Comparison of ENCODE assay signal across 9 cellular contexts in genomic region chr2:60552096-60552850, GRCh38. TPM values are rescaled to one million over a fixed set of nuclear protein-coding genes. Genes with fewer than 3 reads are reported as not detected.
DNase-seq lines count a peak whose midpoint lies in the region; ATAC-seq and TF ChIP-seq lines count a peak whose summit lies in the region.
"Had no signal": no experiment of that assay in that cellular context is flagged by ENCODE, and none has a peak within 500 bp of the region (broad histone marks: within the 10 kb centered on the region; RNA-seq: fewer than 3 reads in every experiment).

No MANE protein-coding gene starts in this region.

- no peaks in the 10 kb centered on the region for H3K9me3 Mint-ChIP-seq in activated T-helper 2 cell treated with anti-CD3 and anti-CD28 coated beads, Interferon-gamma antibody, Interleukin-2, Interleukin-4, amounts not matched to agents 10 μg/mL and 5 μg/mL and 100 μg/mL, durations not matched to agents 14 hours and 24 hours and 36 hours

- TF ChIP-seq POLR2A in suprapubic skin (IDR thresholded peaks at IDR 0.05): no peak

- H3K9ac ChIP-seq in BLaER1: peak overlapping the region; percentile 99

- TF ChIP-seq EP300 in suprapubic skin (IDR thresholded peaks at IDR 0.05): no peak

- ATAC-seq in GM18517 (IDR thresholded peaks at IDR 0.05; ENCODE audit: unreplicated experiment): no peak
- ATAC-seq in activated CD4-positive, CD25-positive, alpha-beta regulatory T cell treated with anti-CD3 and anti-CD28 coated beads, Interleukin-2, amount 50 U/mL, for 24 hours: no peak
- ATAC-seq: K562 had no signal

- peaks cover 70% of the 10 kb centered on the region for H3K27me3 Mint-ChIP-seq in activated T-helper 2 cell treated with anti-CD3 and anti-CD28 coated beads, Interferon-gamma antibody, Interleukin-2, Interleukin-4, amounts not matched to agents 10 μg/mL and 5 μg/mL and 100 μg/mL, durations not matched to agents 14 hours and 24 hours and 36 hours (ENCODE audit: low read depth)

- no peaks in the 10 kb centered on the region for H3K36me3 Mint-ChIP-seq in activated T-helper 2 cell treated with anti-CD3 and anti-CD28 coated beads, Interferon-gamma antibody, Interleukin-2, Interleukin-4, amounts not matched to agents 10 μg/mL and 5 μg/mL and 100 μg/mL, durations not matched to agents 14 hours and 24 hours and 36 hours (ENCODE audit: low read depth)

- H3K4me1 ChIP-seq in BLaER1 (peaks cover 23% of the 10 kb centered on the region), HEK293 (ENCODE audit: control insufficient read depth, insufficient read depth, low read length) (peaks cover 14% of the 10 kb centered on the region), suprapubic skin (peaks cover 82% of the 10 kb centered on the region)

- no peak for DNase-seq in activated T-helper 2 cell treated with anti-CD3 and anti-CD28 coated beads, Interferon-gamma antibody, Interleukin-2, Interleukin-4, amounts not matched to agents 10 μg/mL and 5 μg/mL and 100 μg/mL, durations not matched to agents 14 hours and 24 hours and 36 hours (ENCODE audit: low spot score)
- DNase-seq in islet precursor cell (peak; percentile 72), suprapubic skin (ENCODE audit: low spot score in 2 of 2) (no peak), HT-29 (ENCODE audit: low spot score) (no peak)

- peak overlapping the region; percentile 21 for H3K4me3 Mint-ChIP-seq in activated T-helper 2 cell treated with anti-CD3 and anti-CD28 coated beads, Interferon-gamma antibody, Interleukin-2, Interleukin-4, amounts not matched to agents 10 μg/mL and 5 μg/mL and 100 μg/mL, durations not matched to agents 14 hours and 24 hours and 36 hours (ENCODE audit: low read depth)

- no peak for TF ChIP-seq CTCF in HEK293 (tag by site-specific recombination; IDR thresholded peaks at IDR 0.05)
- no peak for TF ChIP-seq CTCF in suprapubic skin (IDR thresholded peaks at IDR 0.05)

- H3K9me3 ChIP-seq in BLaER1 (no peaks in the 10 kb centered on the region), HEK293 (ENCODE audit: control insufficient read depth, insufficient read depth, low read depth, low read length) (no peaks in the 10 kb centered on the region), suprapubic skin (no peaks in the 10 kb centered on the region)

- peak overlapping the region; percentile 92 for H3K4me2 ChIP-seq in BLaER1

- peaks cover 31% of the 10 kb centered on the region for H3K4me1 Mint-ChIP-seq in activated T-helper 2 cell treated with anti-CD3 and anti-CD28 coated beads, Interferon-gamma antibody, Interleukin-2, Interleukin-4, amounts not matched to agents 10 μg/mL and 5 μg/mL and 100 μg/mL, durations not matched to agents 14 hours and 24 hours and 36 hours (ENCODE audit: low read depth)

- WGBS in suprapubic skin: 1% methylated on average over 42 of the region's 49 CpGs

- H3K27ac ChIP-seq in BLaER1 (peak overlapping the region; percentile 98), HEK293 (ENCODE audit: extremely low read depth, low read depth, low read length) (peak overlapping the region; percentile 99), suprapubic skin (peak overlapping the region; percentile 91)

- CTCF ChIA-PET in HEK293 (lab: Yijun Ruan, JAX): interaction anchor here (0.6 kb wide), 1 partner anchor 1016 kb away, joined by 3 read pairs; no protein-coding TSS in a partner anchor

- H3K36me3 ChIP-seq in BLaER1 (no peaks in the 10 kb centered on the region), HEK293 (ENCODE audit: control insufficient read depth in 2 of 2, insufficient read depth in 1 of 2, low read length in 2 of 2) (no peaks in the 10 kb centered on the region), suprapubic skin (no peaks in the 10 kb centered on the region)

- H3K27me3 ChIP-seq in BLaER1 (no peaks in the 10 kb centered on the region), suprapubic skin (peaks cover 74% of the 10 kb centered on the region)

- peaks cover 17% of the 10 kb centered on the region for H4K20me1 ChIP-seq in BLaER1

- H3K27ac Mint-ChIP-seq in activated T-helper 2 cell treated with anti-CD3 and anti-CD28 coated beads, Interferon-gamma antibody, Interleukin-2, Interleukin-4, amounts not matched to agents 10 μg/mL and 5 μg/mL and 100 μg/mL, durations not matched to agents 14 hours and 24 hours and 36 hours: no peak overlapping the region

- H3K4me3 ChIP-seq in BLaER1 (peak overlapping the region; percentile 94), HEK293 (ENCODE audit: low read depth, low read length) (peak overlapping the region; percentile 77), suprapubic skin (peak overlapping the region; percentile 74)
- H3K4me3 ChIP-seq: K562 had no signal

- intact Hi-C loops in activated T-helper 2 cell treated with anti-CD3 and anti-CD28 coated beads, Interferon-gamma antibody, Interleukin-2, Interleukin-4, amounts not matched to agents 10 μg/mL and 5 μg/mL and 100 μg/mL, durations not matched to agents 14 hours and 24 hours and 36 hours (cut with micrococcal nuclease): loop anchor here (5.0 to 10.0 kb wide), 2 partner anchors 1250 to 1527 kb away; no protein-coding TSS in a partner anchor

- POLR2A ChIA-PET in HEK293 (lab: Yijun Ruan, JAX): interaction anchor here (0.7 to 2.5 kb wide), 4 partner anchors 11 to 80 kb away, joined by 3 to 8 read pairs (median 4); no protein-coding TSS in a partner anchor

TF ChIP-seq in HEK293, 187 proteins besides CTCF, POLR2A, EP300 and RAD21 (continues in another document):
- no peak for TF ChIP-seq ZNF626 (tag by site-specific recombination; IDR thresholded peaks at IDR 0.05)
- TF ChIP-seq ZFP37 (tag by site-specific recombination; IDR thresholded peaks at IDR 0.05): 0 out of 2 replicates have a peak, but pooled peaks have one; percentile 56
- TF ChIP-seq PRDM4 (tag by site-specific recombination; IDR thresholded peaks at IDR 0.05): no peak
- TF ChIP-seq ZSCAN23 (tag by site-specific recombination; IDR thresholded peaks at IDR 0.05): no peak
- TF ChIP-seq ZNF223 (tag by site-specific recombination; IDR thresholded peaks at IDR 0.05): no peak
- no peak for TF ChIP-seq ZNF248 (tag by site-specific recombination; IDR thresholded peaks at IDR 0.05)
- peak; percentile 86 for TF ChIP-seq PRDM1 (tag by site-specific recombination; IDR thresholded peaks at IDR 0.05)
- TF ChIP-seq ZBTB7A (tag by site-specific recombination; IDR thresholded peaks at IDR 0.05; ENCODE audit: low read depth): no peak
- 0 out of 2 replicates have a peak, but pooled peaks have one; percentile 25 for TF ChIP-seq ZXDB (tag by site-specific recombination; IDR thresholded peaks at IDR 0.05)
- no peak; the same call in 1 of the 2 replicates for TF ChIP-seq WT1 (tag by site-specific recombination; IDR thresholded peaks at IDR 0.05)
- peak; percentile 86 for TF ChIP-seq ZBTB20 (tag by site-specific recombination; IDR thresholded peaks at IDR 0.05)
- no peak for TF ChIP-seq ZSCAN5A (tag by site-specific recombination; IDR thresholded peaks at IDR 0.05)
- TF ChIP-seq YY2 (tag by site-specific recombination; IDR thresholded peaks at IDR 0.05): no peak
- 0 out of 2 replicates have a peak, but pooled peaks have one; percentile 18 for TF ChIP-seq KLF16 (tag by site-specific recombination; IDR thresholded peaks at IDR 0.05)
- peak; percentile 28; the same call in 1 of the 2 replicates for TF ChIP-seq ZNF600 (tag by site-specific recombination; IDR thresholded peaks at IDR 0.05)
- no peak for TF ChIP-seq MZF1 (tag by site-specific recombination; IDR thresholded peaks at IDR 0.05; ENCODE audit: borderline replicate concordance)
- peak; percentile 7; the same call in 1 of the 2 replicates for TF ChIP-seq ZNF629 (tag by site-specific recombination; IDR thresholded peaks at IDR 0.05)

RNA-seq across cellular contexts. Expression of gene BCL11A, which starts 1.2 kb away (rescaled TPM):
- total RNA-seq in activated T-helper 2 cell treated with anti-CD3 and anti-CD28 coated beads, Interferon-gamma antibody, Interleukin-2, Interleukin-4, amounts not matched to agents 10 μg/mL and 5 μg/mL and 100 μg/mL, durations not matched to agents 14 hours and 24 hours and 36 hours: 0.21 TPM in 2 replicates
- 100 to 1,000 TPM in 2 of 4 donors, 10 to 100 TPM in 2; 67.1 to 222 (median 113) TPM for total RNA-seq in suprapubic skin
- not detected in 2 replicates for total RNA-seq in HT-29 (2014; rRNA removed; shearing (Covaris generic))

Comparison
In these comparisons a context has a peak if more than half of its experiments do, and no peak if none do; other contexts are left out.
1. RNA of gene BCL11A, which starts 1.2 kb away (total RNA-seq): 67.1 to 222 TPM in suprapubic skin; 0.21 TPM in activated T-helper 2 cell treated with anti-CD3 and anti-CD28 coated beads, Interferon-gamma antibody, Interleukin-2, Interleukin-4, amounts not matched to agents 10 μg/mL and 5 μg/mL and 100 μg/mL, durations not matched to agents 14 hours and 24 hours and 36 hours and not detected in HT-29; every median in the first group is over 10 times any median in the second.
2. Peak in every context shown above with its lines, with median percentiles within 50 percentile points of each other: H3K27ac ChIP-seq and H3K4me3 ChIP-seq.